Comparison of ENCODE assay signal across 1 cellular context in the genomic region with DNA sequence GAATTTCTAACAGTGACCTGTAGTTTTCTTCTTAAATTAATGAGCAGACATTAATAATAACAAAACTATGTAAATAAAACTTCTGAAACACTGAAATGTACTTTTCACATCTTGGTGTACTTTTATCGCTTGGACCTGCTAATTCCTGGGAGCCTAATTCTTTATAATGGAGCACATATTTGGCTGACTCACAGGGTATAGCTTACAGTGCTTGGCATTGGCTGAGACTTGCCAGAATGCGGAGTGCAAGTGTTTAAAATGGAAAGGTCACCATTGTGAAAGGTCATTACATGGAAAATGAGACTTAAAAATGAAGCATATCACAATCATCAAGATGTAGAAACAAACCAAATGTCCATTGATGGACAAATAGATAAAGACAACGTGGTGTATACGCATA.
TF ChIP-seq lines count a peak whose summit lies in the region.

No MANE protein-coding gene starts in this region.

TF ChIP-seq in SK-N-SH, 30 proteins besides CTCF, POLR2A, EP300 and RAD21 (continued from another document):
- TF ChIP-seq, protein P1, sequence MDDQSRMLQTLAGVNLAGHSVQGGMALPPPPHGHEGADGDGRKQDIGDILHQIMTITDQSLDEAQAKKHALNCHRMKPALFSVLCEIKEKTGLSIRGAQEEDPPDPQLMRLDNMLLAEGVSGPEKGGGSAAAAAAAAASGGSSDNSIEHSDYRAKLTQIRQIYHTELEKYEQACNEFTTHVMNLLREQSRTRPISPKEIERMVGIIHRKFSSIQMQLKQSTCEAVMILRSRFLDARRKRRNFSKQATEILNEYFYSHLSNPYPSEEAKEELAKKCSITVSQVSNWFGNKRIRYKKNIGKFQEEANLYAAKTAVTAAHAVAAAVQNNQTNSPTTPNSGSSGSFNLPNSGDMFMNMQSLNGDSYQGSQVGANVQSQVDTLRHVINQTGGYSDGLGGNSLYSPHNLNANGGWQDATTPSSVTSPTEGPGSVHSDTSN (IDR thresholded peaks at IDR 0.05), result no peak
- TF ChIP-seq NFIC (IDR thresholded peaks at IDR 0.05; ENCODE audit: borderline replicate concordance) (no peak), RFX5 (IDR thresholded peaks at IDR 0.05; ENCODE audit: low read length) (no peak), FOSL2 (IDR thresholded peaks at IDR 0.05; ENCODE audit: borderline replicate concordance, low read depth) (no peak), SMC3 (IDR thresholded peaks at IDR 0.05; ENCODE audit: low read depth, low read length) (no peak), JUND (IDR thresholded peaks at IDR 0.05) (no peak)
TF ChIP-seq in SK-N-SH: peak in this region for 0.
